In genomic region chr2:112692496-112692911, GRCh38 we compare ENCODE assay signal across 8 cellular contexts. TPM values are rescaled to one million over a fixed set of nuclear protein-coding genes. Genes with fewer than 3 reads are reported as not detected.
DNase-seq lines count a peak whose midpoint lies in the region; ATAC-seq, FAIRE-seq and TF ChIP-seq lines count a peak whose summit lies in the region.

No MANE protein-coding gene starts in this region.

- peak; percentile 94 for FAIRE-seq in GM12891 (lab: Jason Lieb, UNC)

- peak; percentile 94 for ATAC-seq in stimulated activated naive CD8-positive, alpha-beta T cell treated with anti-CD3 and anti-CD28 coated beads, Interleukin-15, amount 100 ng/mL, for 72 hours

- H3K36me3 Mint-ChIP-seq in T-helper 2 cell treated with Interferon-gamma antibody and Interleukin-4, amounts not matched to agents 5 μg/mL and 100 μg/mL, for 36 hours (ENCODE audit: low read depth): no peaks in the 10 kb centered on the region
- no peaks in the 10 kb centered on the region for H3K36me3 Mint-ChIP-seq in MCF 10A (ENCODE audit: insufficient read depth, unreplicated experiment)

- CTCF ChIA-PET in MCF 10A (lab: Yijun Ruan, JAX): interaction anchor here (0.6 to 4.4 kb wide), 14 partner anchors 9 to 268 kb away, joined by 3 to 26 read pairs (median 4); no protein-coding TSS in a partner anchor

- BruUV-seq in MCF 10A (replicated peaks; lab: Mats Ljungman, UMichigan): no TSS peak

- H3K4me3 ChIP-seq in lower leg skin (ENCODE audit: low read depth, poor library complexity, severe bottlenecking): no peak overlapping the region

- intact Hi-C loops in MCF 10A (cut with micrococcal nuclease) (loop anchor here (2.0 to 5.0 kb wide), 2 partner anchors 45 to 66 kb away; partner anchors contain the start of gene SLC20A1), lower leg skin (cut with DNase I; ENCODE audit: low total_unique reads) (no loop called here)

- POLR2A ChIA-PET in MCF 10A (lab: Yijun Ruan, JAX): interaction anchor here (0.5 to 4.1 kb wide), 23 partner anchors 9 to 210 kb away, joined by 3 to 66 read pairs (median 4); partner anchors contain the start of genes CHCHD5 and SLC20A1

- TF ChIP-seq CTCF in MCF 10A (IDR thresholded peaks at IDR 0.05; ENCODE audit: unreplicated experiment) (no peak), lower leg skin (IDR thresholded peaks at IDR 0.05) (peak in 1 of 3 donors; percentile 70)

- peak overlapping the region; percentile 60 for H3K4me3 Mint-ChIP-seq in T-helper 2 cell treated with Interferon-gamma antibody and Interleukin-4, amounts not matched to agents 5 μg/mL and 100 μg/mL, for 36 hours
- peak overlapping the region; percentile 7 for H3K4me3 Mint-ChIP-seq in MCF 10A (ENCODE audit: unreplicated experiment)
- peak overlapping the region; percentile 13 to 49 for H3K4me3 Mint-ChIP-seq in stimulated activated naive CD8-positive, alpha-beta T cell treated with anti-CD3 and anti-CD28 coated beads, Interleukin-15, amount 100 ng/mL, for 72 hours

- H3K27ac Mint-ChIP-seq in T-helper 2 cell treated with Interferon-gamma antibody and Interleukin-4, amounts not matched to agents 5 μg/mL and 100 μg/mL, for 36 hours: peak overlapping the region; percentile 82
- H3K27ac Mint-ChIP-seq in MCF 10A (ENCODE audit: low read depth, unreplicated experiment): peak overlapping the region; percentile 86
- H3K27ac Mint-ChIP-seq in stimulated activated naive CD8-positive, alpha-beta T cell treated with anti-CD3 and anti-CD28 coated beads, Interleukin-15, amount 100 ng/mL, for 72 hours: peak overlapping the region; percentile 81 to 90

- TF ChIP-seq POLR2A in GM12891 (IDR thresholded peaks at IDR 0.05; ENCODE audit: low read depth, low read length) (no peak), lower leg skin (IDR thresholded peaks at IDR 0.05) (no peak)

- H3K27me3 Mint-ChIP-seq in T-helper 2 cell treated with Interferon-gamma antibody and Interleukin-4, amounts not matched to agents 5 μg/mL and 100 μg/mL, for 36 hours (ENCODE audit: low read depth): no peaks in the 10 kb centered on the region
- H3K27me3 Mint-ChIP-seq in MCF 10A (ENCODE audit: insufficient read depth, unreplicated experiment): no peaks in the 10 kb centered on the region
- no peaks in the 10 kb centered on the region for H3K27me3 Mint-ChIP-seq in stimulated activated naive CD8-positive, alpha-beta T cell treated with anti-CD3 and anti-CD28 coated beads, Interleukin-15, amount 100 ng/mL, for 72 hours

- H3K9me3 Mint-ChIP-seq in T-helper 2 cell treated with Interferon-gamma antibody and Interleukin-4, amounts not matched to agents 5 μg/mL and 100 μg/mL, for 36 hours: no peaks in the 10 kb centered on the region
- H3K9me3 Mint-ChIP-seq in MCF 10A (ENCODE audit: unreplicated experiment): no peaks in the 10 kb centered on the region
- H3K9me3 Mint-ChIP-seq in stimulated activated naive CD8-positive, alpha-beta T cell treated with anti-CD3 and anti-CD28 coated beads, Interleukin-15, amount 100 ng/mL, for 72 hours: no peaks in the 10 kb centered on the region

- DNase-seq in GM12891 (ENCODE audit: insufficient read length, low spot score) (peak; percentile 59), HCEC 1CT (peak; percentile 98), M059J (ENCODE audit: low read depth) (peak; percentile 98), MCF 10A (ENCODE audit: unreplicated experiment) (peak; percentile 98), lower leg skin (ENCODE audit: low spot score in 2 of 2) (peak; percentile 79 to 87), anterior cingulate cortex (lab: John Stamatoyannopoulos, UW) (no peak)
- DNase-seq in T-helper 2 cell treated with Interferon-gamma antibody and Interleukin-4, amounts not matched to agents 5 μg/mL and 100 μg/mL, for 36 hours (ENCODE audit: low spot score): peak; percentile 79
- DNase-seq in stimulated activated naive CD8-positive, alpha-beta T cell treated with anti-CD3 and anti-CD28 coated beads, Interleukin-15, amount 100 ng/mL, for 72 hours: peak; percentile 41 to 77

- WGBS in lower leg skin, 2 donors: 16 to 28% methylated on average over 5 of the region's 5 CpGs

- H3K4me1 Mint-ChIP-seq in T-helper 2 cell treated with Interferon-gamma antibody and Interleukin-4, amounts not matched to agents 5 μg/mL and 100 μg/mL, for 36 hours (ENCODE audit: low read depth): peaks cover 30% of the 10 kb centered on the region
- peaks cover 22% of the 10 kb centered on the region for H3K4me1 Mint-ChIP-seq in MCF 10A (ENCODE audit: insufficient read depth, unreplicated experiment)
- peaks cover 31% of the 10 kb centered on the region for H3K4me1 Mint-ChIP-seq in stimulated activated naive CD8-positive, alpha-beta T cell treated with anti-CD3 and anti-CD28 coated beads, Interleukin-15, amount 100 ng/mL, for 72 hours

TF ChIP-seq in GM12891, 5 proteins besides CTCF, POLR2A, EP300 and RAD21:
- TF ChIP-seq SPI1 (IDR thresholded peaks at IDR 0.05; ENCODE audit: low read depth, low read length): 0 out of 2 replicates have a peak, but pooled peaks have one; percentile 16
- peak; percentile 47 for TF ChIP-seq PAX5 (IDR thresholded peaks at IDR 0.05; ENCODE audit: insufficient read depth, low read length, severe bottlenecking)
- TF ChIP-seq TAF1 (IDR thresholded peaks at IDR 0.05; ENCODE audit: low read depth, low read length): no peak

RNA-seq across cellular contexts. Expression of gene NT5DC4, which starts 28.3 kb away (rescaled TPM):
- 2.1 TPM for polyA plus RNA-seq in GM12891 (2012; ENCODE audit: low read depth, missing spikeins)
- not detected in 2 replicates for total RNA-seq in M059J (2014; rRNA removed; shearing (Covaris generic))
- total RNA-seq in MCF 10A (2022): not detected in 2 replicates
- not detected for total RNA-seq in lower leg skin

RNA-seq across cellular contexts. Expression of gene SLC20A1, which starts 46.8 kb away (rescaled TPM):
- 21.8 TPM for polyA plus RNA-seq in GM12891 (2012; ENCODE audit: low read depth, missing spikeins)
- total RNA-seq in M059J (2014; rRNA removed; shearing (Covaris generic)): 51.7 and 70.1 TPM in 2 replicates
- total RNA-seq in MCF 10A (2022) (242 and 295 TPM in 2 replicates), lower leg skin (10 to 100 TPM in 3 of 4 donors, 1 to 10 TPM in 1; 5.0 to 19.2 (median 12.4) TPM)

Comparison
In these comparisons a context has a peak if more than half of its experiments do, and no peak if none do; other contexts are left out.
1. DNase-seq: peak in GM12891 (single experiment), HCEC 1CT (single experiment), M059J (single experiment), T-helper 2 cell treated with Interferon-gamma antibody and Interleukin-4, amounts not matched to agents 5 μg/mL and 100 μg/mL, for 36 hours (single experiment), MCF 10A (single experiment), lower leg skin (2 of 2) and stimulated activated naive CD8-positive, alpha-beta T cell treated with anti-CD3 and anti-CD28 coated beads, Interleukin-15, amount 100 ng/mL, for 72 hours (2 of 2); none in anterior cingulate cortex (0 of 58).
2. H3K4me3 Mint-ChIP-seq: peak in every context shown above with its lines; median percentile 60 in T-helper 2 cell treated with Interferon-gamma antibody and Interleukin-4, amounts not matched to agents 5 μg/mL and 100 μg/mL, for 36 hours; 31 in stimulated activated naive CD8-positive, alpha-beta T cell treated with anti-CD3 and anti-CD28 coated beads, Interleukin-15, amount 100 ng/mL, for 72 hours; 7 in MCF 10A.
3. Peak in every context shown above with its lines, with median percentiles within 50 percentile points of each other: H3K27ac Mint-ChIP-seq.